ENCODE assay signal across 31 cellular contexts in genomic region chr3:10498271-10498670, GRCh38. TPM values are rescaled to one million over a fixed set of nuclear protein-coding genes. Genes with fewer than 3 reads are reported as not detected.
"Had no signal": no experiment of that assay in that cellular context is flagged by ENCODE, and none has a peak within 500 bp of the region (broad histone marks: within the 10 kb centered on the region; RNA-seq: fewer than 3 reads in every experiment).

No MANE protein-coding gene starts in this region.

- H2AFZ ChIP-seq: parathyroid adenoma had no signal

- DNase-seq: cortex of kidney; effector memory CD8-positive, alpha-beta T cell; erythroblast; esophagus squamous epithelium; foreskin melanocyte; glutamatergic neuron; heart right ventricle; hippocampal formation; immature natural killer cell; islet precursor cell; kidney glomerular epithelial cell; naive B cell; right cardiac atrium; spleen; stimulated activated CD4-positive, alpha-beta T cell treated with anti-CD3 and anti-CD28 coated beads, Interleukin-4, amount 100 ng/mL, for 4 hours; stimulated activated naive CD8-positive, alpha-beta T cell treated with anti-CD3 and anti-CD28 coated beads, Interleukin-15, Interleukin-2, amounts not matched to agents 100 U/mL and 50 U/mL, for 24 hours; transverse colon; upper lobe of right lung had no signal

- H3K9me3 ChIP-seq: esophagus squamous epithelium, heart right ventricle, mucosa of descending colon, psoas muscle, spleen, transverse colon, upper lobe of right lung, vagina had no signal

- H3K27ac ChIP-seq: esophagus squamous epithelium, heart right ventricle, parathyroid adenoma, psoas muscle, skin epidermis, spleen, transverse colon, upper lobe of right lung, vagina had no signal

- H3K9ac ChIP-seq: parathyroid adenoma had no signal

- H3K9me3 Mint-ChIP-seq: effector memory CD8-positive, alpha-beta T cell; immature natural killer cell; memory B cell; mesothelial cell of epicardium; natural killer cell treated with Interleukin-12 subunit alpha and Interleukin-12 subunit beta and Interleukin-15 and Interleukin-18, amount 100 ng/mL, for 72 hours; neural crest cell; stimulated activated memory B cell treated with anti-CD40 and anti-IgM and Interleukin-4, amounts not matched to agents 10 μg/mL and 1 μg/mL and 100 μg/mL, for 72 hours had no signal

- H3K36me3 ChIP-seq: esophagus squamous epithelium, heart right ventricle, spleen, transverse colon, upper lobe of right lung, vagina had no signal

- H3K4me3 Mint-ChIP-seq: effector memory CD8-positive, alpha-beta T cell; immature natural killer cell; memory B cell; mesothelial cell of epicardium; naive B cell; natural killer cell treated with Interleukin-12 subunit alpha and Interleukin-12 subunit beta and Interleukin-15 and Interleukin-18, amount 100 ng/mL, for 72 hours; neural crest cell; stimulated activated memory B cell treated with anti-CD40 and anti-IgM and Interleukin-4, amounts not matched to agents 10 μg/mL and 1 μg/mL and 100 μg/mL, for 72 hours had no signal

- H3K79me2 ChIP-seq: parathyroid adenoma had no signal

- H3K4me1 Mint-ChIP-seq: immature natural killer cell; memory B cell; mesothelial cell of epicardium; stimulated activated memory B cell treated with anti-CD40 and anti-IgM and Interleukin-4, amounts not matched to agents 10 μg/mL and 1 μg/mL and 100 μg/mL, for 72 hours had no signal

- ATAC-seq: effector memory CD8-positive, alpha-beta T cell; heart right ventricle; mucosa of descending colon; natural killer cell treated with Interleukin-12 subunit alpha and Interleukin-12 subunit beta and Interleukin-15 and Interleukin-18, amount 100 ng/mL, for 72 hours; psoas muscle; right cardiac atrium; stimulated activated memory B cell treated with anti-CD40 and anti-IgM and Interleukin-4, amounts not matched to agents 10 μg/mL and 1 μg/mL and 100 μg/mL, for 72 hours; stimulated activated naive CD8-positive, alpha-beta T cell treated with anti-CD3 and anti-CD28 coated beads, Interleukin-15, Interleukin-2, amounts not matched to agents 100 U/mL and 50 U/mL, for 24 hours; upper lobe of right lung had no signal

- H3K36me3 Mint-ChIP-seq: immature natural killer cell; memory B cell; mesothelial cell of epicardium; naive B cell; natural killer cell treated with Interleukin-12 subunit alpha and Interleukin-12 subunit beta and Interleukin-15 and Interleukin-18, amount 100 ng/mL, for 72 hours; stimulated activated memory B cell treated with anti-CD40 and anti-IgM and Interleukin-4, amounts not matched to agents 10 μg/mL and 1 μg/mL and 100 μg/mL, for 72 hours had no signal

- H3K27ac Mint-ChIP-seq: effector memory CD8-positive, alpha-beta T cell; immature natural killer cell; memory B cell; mesothelial cell of epicardium; naive B cell; natural killer cell treated with Interleukin-12 subunit alpha and Interleukin-12 subunit beta and Interleukin-15 and Interleukin-18, amount 100 ng/mL, for 72 hours; stimulated activated memory B cell treated with anti-CD40 and anti-IgM and Interleukin-4, amounts not matched to agents 10 μg/mL and 1 μg/mL and 100 μg/mL, for 72 hours had no signal

- H3K27me3 ChIP-seq: vagina had no signal

- H3K4me1 ChIP-seq: parathyroid adenoma, spleen, transverse colon, upper lobe of right lung, vagina had no signal

- H3K4me3 ChIP-seq: esophagus squamous epithelium, heart right ventricle, lung, mucosa of descending colon, psoas muscle, skin epidermis, spleen, transverse colon, upper lobe of right lung, vagina had no signal

RNA-seq across cellular contexts. Expression of gene ATP2B2, which starts 7.1 kb away (rescaled TPM):
- total RNA-seq: dermis microvascular lymphatic vessel endothelial cell; mesothelial cell of epicardium; natural killer cell treated with Interleukin-12 subunit alpha and Interleukin-12 subunit beta and Interleukin-15 and Interleukin-18, amount 100 ng/mL, for 72 hours; osteoblast; transverse colon had no signal
- polyA plus RNA-seq: immature natural killer cell, lung had no signal
